Comparison of ENCODE assay signal across 7 cellular contexts in the genomic region with DNA sequence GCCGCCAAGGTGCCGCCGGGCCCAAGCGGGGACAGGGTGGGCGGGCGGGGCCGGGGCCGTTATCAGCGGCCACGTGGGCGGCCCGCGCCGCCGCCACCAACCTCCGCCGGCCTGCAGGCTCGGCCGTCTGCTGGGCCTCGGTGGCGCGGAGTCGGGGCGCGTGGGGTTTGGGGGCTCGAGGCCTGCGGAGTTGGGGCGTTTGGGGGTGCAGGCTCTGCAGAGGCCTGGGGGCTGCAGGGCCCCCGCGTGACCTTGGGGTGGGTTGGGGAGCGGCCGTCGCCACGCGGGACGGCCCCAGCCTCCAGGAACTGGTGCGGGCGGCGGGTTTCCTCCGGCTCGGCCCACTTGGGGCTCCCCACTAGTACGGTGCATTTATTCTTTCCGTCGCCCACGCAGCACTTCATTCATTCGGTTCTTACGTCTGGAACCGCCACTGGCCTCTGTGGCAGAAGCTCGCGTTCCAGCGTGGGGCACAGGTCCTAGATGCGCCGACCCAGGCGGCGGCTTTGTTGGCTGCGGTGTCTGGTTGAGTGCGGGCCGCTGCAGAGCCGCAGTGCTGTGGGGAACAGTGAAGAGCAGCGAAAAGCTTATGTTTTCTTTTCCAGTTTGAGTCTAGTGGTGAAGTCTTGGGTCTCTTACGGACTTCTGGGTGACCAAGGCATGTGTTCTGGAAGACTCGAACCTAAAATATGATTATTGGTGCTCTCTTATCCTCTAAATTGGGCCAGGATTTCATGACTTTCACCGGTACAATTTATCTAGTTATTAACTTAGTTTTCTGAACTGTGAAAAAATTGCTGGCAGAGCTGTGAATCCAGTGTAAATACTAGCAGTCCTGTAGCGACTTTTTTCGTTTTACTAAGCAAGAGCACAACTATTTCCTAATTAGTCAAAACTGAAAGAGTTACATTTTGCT. TPM values are rescaled to one million over a fixed set of nuclear protein-coding genes. Genes with fewer than 3 reads are reported as not detected.
DNase-seq lines count a peak whose midpoint lies in the region; ATAC-seq and TF ChIP-seq lines count a peak whose summit lies in the region.
"Had no signal": no experiment of that assay in that cellular context is flagged by ENCODE, and none has a peak within 500 bp of the region (broad histone marks: within the 10 kb centered on the region; RNA-seq: fewer than 3 reads in every experiment).

No MANE protein-coding gene starts in this region.

- H3K9me3 ChIP-seq in DOHH2 (ENCODE audit: control insufficient read depth, insufficient read depth, low read length) (no peaks in the 10 kb centered on the region), heart right ventricle (no peaks in the 10 kb centered on the region)

- H3K36me3 ChIP-seq in DOHH2 (ENCODE audit: control insufficient read depth, low read length) (peaks cover 92% of the 10 kb centered on the region), heart right ventricle (peaks cover 0 to 71% (median 38%) of the 10 kb centered on the region in 9 donors)

- ATAC-seq in HG02938 (IDR thresholded peaks at IDR 0.05; ENCODE audit: unreplicated experiment): peak; percentile 14
- ATAC-seq in heart right ventricle: no peak
- no peak for ATAC-seq in GM18858 (IDR thresholded peaks at IDR 0.05; ENCODE audit: unreplicated experiment)

- TF ChIP-seq CTCF in DOHH2 (IDR thresholded peaks at IDR 0.05; ENCODE audit: low read depth, low read length, poor library complexity, severe bottlenecking) (no peak), heart right ventricle (IDR thresholded peaks at IDR 0.05) (no peak)

- DNase-seq in activated CD4-positive, alpha-beta T cell treated with anti-CD3 and anti-CD28 coated beads, Interleukin-2, amount 50 U/mL, for 48 hours: peak; percentile 83 to 88
- DNase-seq in heart right ventricle: peak; percentile 27 to 36
- peak; percentile 60 for DNase-seq in stimulated activated CD8-positive, alpha-beta memory T cell treated with anti-CD3 and anti-CD28 coated beads, Interleukin-12 subunit alpha, Interleukin-12 subunit beta, amount 100 ng/mL, for 24 hours (ENCODE audit: extremely low read depth)

- peak overlapping the region; percentile 84 for H3K4me2 ChIP-seq in DOHH2 (ENCODE audit: low read length)

- H3K4me1 ChIP-seq in DOHH2 (ENCODE audit: control insufficient read depth, low read length): peaks cover 34% of the 10 kb centered on the region
- peaks cover 15 to 50% (median 36%) of the 10 kb centered on the region in 9 donors for H3K4me1 ChIP-seq in heart right ventricle

- intact Hi-C loops in heart right ventricle (cut with DNase I): loop anchor here in 3 of 10 donors (2.0 to 10.0 kb wide), 4 partner anchors 39 to 153 kb away; a partner anchor contains a TSS

- H3K9me2 ChIP-seq in DOHH2 (replicated peaks; ENCODE audit: control insufficient read depth, low read length): no peaks in the 10 kb centered on the region

- H3K4me3 ChIP-seq in DOHH2 (ENCODE audit: low read length) (peak overlapping the region; percentile 93), heart right ventricle (peak overlapping the region; percentile 57 to 99 (median 80))

- no peaks in the 10 kb centered on the region for H3F3A ChIP-seq in DOHH2 (ENCODE audit: control insufficient read depth, insufficient read depth)

- H3K27ac ChIP-seq in DOHH2 (ENCODE audit: low read depth, low read length) (peak overlapping the region; percentile 65), heart right ventricle (peak overlapping the region; percentile 26 to 93 (median 86))

- WGBS in heart right ventricle, 2 donors: 1 to 2% methylated on average over 55 to 65 of the region's 65 CpGs

- H3K79me2 ChIP-seq in DOHH2 (ENCODE audit: control insufficient read depth, low read length): peaks cover 87% of the 10 kb centered on the region

- peaks cover 21% of the 10 kb centered on the region for H4K20me1 ChIP-seq in DOHH2 (ENCODE audit: control insufficient read depth, insufficient read depth, low read depth, low read length)

- H3K27me3 ChIP-seq in DOHH2 (ENCODE audit: control insufficient read depth, low read length) (no peaks in the 10 kb centered on the region), heart right ventricle (no peaks in the 10 kb centered on the region)

RNA-seq across cellular contexts. Expression of a gene that starts 0.9 kb away (rescaled TPM):
- 10 to 100 TPM; 18.4 to 29.6 (median 25.8) TPM for total RNA-seq in heart right ventricle
- polyA plus RNA-seq in heart right ventricle: 10 to 100 TPM; 24.6 to 58.2 TPM

RNA-seq across cellular contexts. Expression of a gene that starts 2.0 kb away (rescaled TPM):
- total RNA-seq in heart right ventricle: 10 to 100 TPM; 31.8 to 55.8 (median 38.1) TPM
- 10 to 100 TPM; 39.4 to 71.7 TPM for polyA plus RNA-seq in heart right ventricle

RNA-seq across cellular contexts. Expression of a gene that starts 13.7 kb away (rescaled TPM):
- 10 to 100 TPM; 32.5 to 51.7 (median 37.5) TPM for total RNA-seq in heart right ventricle
- 10 to 100 TPM; 23.2 to 39.4 TPM for polyA plus RNA-seq in heart right ventricle

RNA-seq across cellular contexts. Expression of a gene that starts 32.9 kb away (rescaled TPM):
- 1 to 10 TPM in 1 of 10 donors, under 1 TPM in 6, not detected in 3; 0.15 to 1.1 (median 0.50) TPM for total RNA-seq in heart right ventricle
- polyA plus RNA-seq in heart right ventricle: 1 to 10 TPM in 1 of 2 donors, under 1 TPM in 1; 0.51 to 2.3 TPM
- total RNA-seq: SK-MEL-5 had no signal

RNA-seq across cellular contexts. Expression of a gene that starts 37.9 kb away (rescaled TPM):
- 10 to 100 TPM; 11.4 to 20.0 (median 14.0) TPM for total RNA-seq in heart right ventricle
- 10 to 100 TPM in 1 of 2 donors, 1 to 10 TPM in 1; 8.3 to 26.3 TPM for polyA plus RNA-seq in heart right ventricle

Comparison
In these comparisons a context has a peak if more than half of its experiments do, and no peak if none do; other contexts are left out.
1. DNase-seq: peak in every context shown above with its lines; median percentile 86 in activated CD4-positive, alpha-beta T cell treated with anti-CD3 and anti-CD28 coated beads, Interleukin-2, amount 50 U/mL, for 48 hours; 60 in stimulated activated CD8-positive, alpha-beta memory T cell treated with anti-CD3 and anti-CD28 coated beads, Interleukin-12 subunit alpha, Interleukin-12 subunit beta, amount 100 ng/mL, for 24 hours; 32 in heart right ventricle.